Comparison of ENCODE assay signal across 8 cellular contexts in genomic region chr17:7842950-7843535, GRCh38. TPM values are rescaled to one million over a fixed set of nuclear protein-coding genes. Genes with fewer than 3 reads are reported as not detected.
DNase-seq lines count a peak whose midpoint lies in the region; ATAC-seq, FAIRE-seq and TF ChIP-seq lines count a peak whose summit lies in the region.

No MANE protein-coding gene starts in this region.

- TF ChIP-seq RAD21 in A549 (conservative IDR thresholded peaks at IDR 0.05 in 1 of 2, IDR thresholded peaks at IDR 0.05 in 1 of 2) = no peak

- TF ChIP-seq CTCF in A549 (IDR thresholded peaks at IDR 0.05) (no peak), GM12865 (IDR thresholded peaks at IDR 0.05; ENCODE audit: insufficient read depth, low read depth, low read length, missing control alignments) (no peak), foreskin keratinocyte (conservative IDR thresholded peaks at IDR 0.05) (peak; percentile 6)

- peaks cover 40% of the 10 kb centered on the region for H3K4me1 ChIP-seq in A549
- H3K4me1 ChIP-seq in foreskin keratinocyte = peaks cover 6% of the 10 kb centered on the region
- H3K4me1 ChIP-seq in neuron (ENCODE audit: insufficient read depth, low read length) = peaks cover 50% of the 10 kb centered on the region

- CTCF ChIA-PET in A549 (lab: Yijun Ruan, JAX) = interaction anchor here (0.7 to 25.1 kb wide), 9 partner anchors 8 to 155 kb away, joined by 3 to 677 read pairs (median 5); partner anchors contain the start of genes KDM6B, NAA38, TP53 and WRAP53

- peaks cover 19% of the 10 kb centered on the region for H3K36me3 ChIP-seq in neuron (ENCODE audit: insufficient read depth, low read length)

- POLR2A ChIA-PET in A549 (lab: Yijun Ruan, JAX) = interaction anchor here (0.6 to 5.7 kb wide), 7 partner anchors 8 to 156 kb away, joined by 3 to 65 read pairs (median 4); partner anchors contain the start of genes CYB5D1, NAA38 and TP53

- no peaks in the 10 kb centered on the region for H3K9me3 ChIP-seq in A549
- H3K9me3 ChIP-seq in neuron (ENCODE audit: low read length) = no peaks in the 10 kb centered on the region

- peak overlapping the region; percentile 83 for H3K4me3 Mint-ChIP-seq in activated T-helper 17 cell treated with anti-CD3 and anti-CD28 coated beads, Interleukin-2, amount 50 U/mL, for 72 hours

- H3K27ac Mint-ChIP-seq in activated T-helper 17 cell treated with anti-CD3 and anti-CD28 coated beads, Interleukin-2, amount 50 U/mL, for 72 hours = peak overlapping the region; percentile 93

- H3K27me3 ChIP-seq in foreskin keratinocyte = no peaks in the 10 kb centered on the region
- no peaks in the 10 kb centered on the region for H3K27me3 ChIP-seq in neuron (ENCODE audit: insufficient read depth, low read length)

- no peak for FAIRE-seq in A549 (lab: Jason Lieb, UNC)

- H3K9me3 Mint-ChIP-seq in activated T-helper 17 cell treated with anti-CD3 and anti-CD28 coated beads, Interleukin-2, amount 50 U/mL, for 72 hours = no peaks in the 10 kb centered on the region

- whole genome bisulfite sequencing in A549 (ENCODE audit: missing lambda C conversion rate) = 2% methylated on average over 27 of the region's 27 CpGs

- H2AFZ ChIP-seq in neuron (ENCODE audit: low read depth, low read length) = no peak overlapping the region

- H3K4me1 Mint-ChIP-seq in activated T-helper 17 cell treated with anti-CD3 and anti-CD28 coated beads, Interleukin-2, amount 50 U/mL, for 72 hours = peaks cover 37% of the 10 kb centered on the region

- H3K4me3 ChIP-seq in A549 (peak overlapping the region; percentile 80), GM12865 (ENCODE audit: low read depth, low read length) (peak overlapping the region; percentile 89), neuron (ENCODE audit: low read length) (peak overlapping the region; percentile 87)

- H3K27me3 Mint-ChIP-seq in activated T-helper 17 cell treated with anti-CD3 and anti-CD28 coated beads, Interleukin-2, amount 50 U/mL, for 72 hours = no peaks in the 10 kb centered on the region

- no peak for TF ChIP-seq EP300 in A549 (IDR thresholded peaks at IDR 0.05)

- H3K4me2 ChIP-seq in A549 = peak overlapping the region; percentile 91

- H3K36me3 Mint-ChIP-seq in activated T-helper 17 cell treated with anti-CD3 and anti-CD28 coated beads, Interleukin-2, amount 50 U/mL, for 72 hours (ENCODE audit: low read depth) = peaks cover 91% of the 10 kb centered on the region

- no peak for TF ChIP-seq POLR2A in A549 (IDR thresholded peaks at IDR 0.05; ENCODE audit: low read length)

- DNase-seq in A549 (ENCODE audit: low read depth in 1 of 2, low spot score in 1 of 2) (peak; percentile 52 to 81), GM12865 (ENCODE audit: low read depth) (peak; percentile 54), NCI-H1105 treated with DMSO at 0.1 percent for 48 hours (lab: John Stamatoyannopoulos, UW) (peak; percentile 55), foreskin keratinocyte (no peak)

- ATAC-seq in A549 (peak; percentile 1 to 4; a peak in 5 of 6 replicates), foreskin keratinocyte (peak; percentile 16), HG03565 (IDR thresholded peaks at IDR 0.05; ENCODE audit: unreplicated experiment) (no peak), HG02571 (IDR thresholded peaks at IDR 0.05; ENCODE audit: unreplicated experiment) (no peak)
- ATAC-seq in activated T-helper 17 cell treated with anti-CD3 and anti-CD28 coated beads, Interleukin-2, amount 50 U/mL, for 72 hours (replicated peaks) = peak; percentile 1

- H3K27ac ChIP-seq in A549 (peak overlapping the region; percentile 96), foreskin keratinocyte (peak overlapping the region; percentile 100)

TF ChIP-seq in A549, 52 proteins besides CTCF, POLR2A, EP300 and RAD21 (continues in another document):
- TF ChIP-seq RFX5 (IDR thresholded peaks at IDR 0.05) (no peak), RCOR1 (IDR thresholded peaks at IDR 0.05; ENCODE audit: low read depth, low read length) (no peak), MAX (IDR thresholded peaks at IDR 0.05) (no peak; the same call in 1 of the 2 replicates), USF2 (IDR thresholded peaks at IDR 0.05) (no peak), MAZ (IDR thresholded peaks at IDR 0.05; ENCODE audit: borderline replicate concordance, low read depth, low read length) (no peak), ZFP36 (IDR thresholded peaks at IDR 0.05; ENCODE audit: borderline replicate concordance, partially characterized antibody) (no peak), NR3C1 (IDR thresholded peaks at IDR 0.05) (no peak), HMGXB4 (CRISPR knock-in tag; IDR thresholded peaks at IDR 0.05; ENCODE audit: borderline replicate concordance) (no peak), KDM5A (IDR thresholded peaks at IDR 0.05) (no peak), EHF (CRISPR knock-in tag; IDR thresholded peaks at IDR 0.05) (no peak)

RNA-seq across cellular contexts. Expression of gene KDM6B, which starts 9.0 kb away (rescaled TPM):
- polyA plus RNA-seq in A549 (2011; rRNA removed) = 1.3 and 3.3 TPM in 2 replicates
- 1.8 and 2.7 TPM in 2 replicates for polyA plus RNA-seq in A549 (2012; cell fraction: cytosol; rRNA removed)
- 9.4 and 11.6 TPM in 2 replicates for polyA plus RNA-seq in A549 (2012; cell fraction: nucleus; rRNA removed)
- 7.6 to 10.2 TPM (median 8.8 TPM) in 3 replicates for polyA plus RNA-seq in A549 (2017; fragmentation: RNase III; extraction: RNeasy Plus Mini Kit Qiagen cat#74134 plus additional on column Dnase treatment)
- polyA minus RNA-seq in A549 (2011; rRNA and poly(A)+ RNA removed) = 10.8 and 14.7 TPM in 2 replicates
- 10 to 100 TPM; 33.7 to 93.3 TPM for total RNA-seq in activated T-helper 17 cell treated with anti-CD3 and anti-CD28 coated beads, Interleukin-2, amount 50 U/mL, for 72 hours
- 4.5 and 6.4 TPM in 2 replicates for total RNA-seq in foreskin keratinocyte
- polyA plus RNA-seq in foreskin keratinocyte = 2.4 and 2.6 TPM in 2 replicates

RNA-seq across cellular contexts. Expression of gene TMEM88, which starts 11.8 kb away (rescaled TPM):
- polyA plus RNA-seq in A549 (2011; rRNA removed) (0.48 and 0.57 TPM in 2 replicates), A549 (2017; fragmentation: RNase III; extraction: RNeasy Plus Mini Kit Qiagen cat#74134 plus additional on column Dnase treatment) (0.17 to 0.73 TPM (median 0.33 TPM) in 3 replicates), foreskin keratinocyte (0.65 and 1.3 TPM in 2 replicates)
- polyA plus RNA-seq in A549 (2012; cell fraction: cytosol; rRNA removed) = 0.29 and 0.44 TPM in 2 replicates
- 11.6 and 16.8 TPM in 2 replicates for polyA plus RNA-seq in A549 (2012; cell fraction: nucleus; rRNA removed)
- 0.54 TPM in 1 of 2 replicates, not detected in the other for polyA minus RNA-seq in A549 (2011; rRNA and poly(A)+ RNA removed)
- total RNA-seq in activated T-helper 17 cell treated with anti-CD3 and anti-CD28 coated beads, Interleukin-2, amount 50 U/mL, for 72 hours = 1 to 10 TPM; 1.6 to 3.2 TPM
- 0.58 and 0.67 TPM in 2 replicates for total RNA-seq in foreskin keratinocyte

RNA-seq across cellular contexts. Expression of gene NAA38, which starts 14.3 kb away (rescaled TPM):
- polyA plus RNA-seq in A549 (2011; rRNA removed) (98.9 and 102 TPM in 2 replicates), A549 (2017; fragmentation: RNase III; extraction: RNeasy Plus Mini Kit Qiagen cat#74134 plus additional on column Dnase treatment) (268 to 287 TPM (median 275 TPM) in 3 replicates), foreskin keratinocyte (143 and 146 TPM in 2 replicates)
- polyA plus RNA-seq in A549 (2012; cell fraction: cytosol; rRNA removed) = 518 TPM in 2 replicates
- polyA plus RNA-seq in A549 (2012; cell fraction: nucleus; rRNA removed) = 332 and 388 TPM in 2 replicates
- 18.6 and 32.8 TPM in 2 replicates for polyA minus RNA-seq in A549 (2011; rRNA and poly(A)+ RNA removed)
- 100 to 1,000 TPM in 1 of 2 donors, 10 to 100 TPM in 1; 61.3 to 111 TPM for total RNA-seq in activated T-helper 17 cell treated with anti-CD3 and anti-CD28 coated beads, Interleukin-2, amount 50 U/mL, for 72 hours
- total RNA-seq in foreskin keratinocyte = 119 and 136 TPM in 2 replicates

RNA-seq across cellular contexts. Expression of gene CYB5D1, which starts 14.8 kb away (rescaled TPM):
- polyA plus RNA-seq in A549 (2011; rRNA removed) (17.7 and 20.4 TPM in 2 replicates), A549 (2017; fragmentation: RNase III; extraction: RNeasy Plus Mini Kit Qiagen cat#74134 plus additional on column Dnase treatment) (26.4 to 28.2 TPM (median 28.1 TPM) in 3 replicates), foreskin keratinocyte (4.8 and 6.6 TPM in 2 replicates)
- polyA plus RNA-seq in A549 (2012; cell fraction: cytosol; rRNA removed) = 15.8 and 19.3 TPM in 2 replicates
- polyA plus RNA-seq in A549 (2012; cell fraction: nucleus; rRNA removed) = 16.0 and 16.3 TPM in 2 replicates
- polyA minus RNA-seq in A549 (2011; rRNA and poly(A)+ RNA removed) = 10.9 and 13.0 TPM in 2 replicates
- 10 to 100 TPM; 14.8 to 19.4 TPM for total RNA-seq in activated T-helper 17 cell treated with anti-CD3 and anti-CD28 coated beads, Interleukin-2, amount 50 U/mL, for 72 hours
- total RNA-seq in foreskin keratinocyte = 8.9 and 10.2 TPM in 2 replicates

RNA-seq across cellular contexts. Expression of gene CHD3, which starts 45.5 kb away (rescaled TPM):
- polyA plus RNA-seq in A549 (2011; rRNA removed) (56.3 and 69.7 TPM in 2 replicates), A549 (2017; fragmentation: RNase III; extraction: RNeasy Plus Mini Kit Qiagen cat#74134 plus additional on column Dnase treatment) (88.0 to 113 TPM (median 111 TPM) in 3 replicates), foreskin keratinocyte (66.8 and 76.4 TPM in 2 replicates)
- polyA plus RNA-seq in A549 (2012; cell fraction: cytosol; rRNA removed) = 65.2 and 89.0 TPM in 2 replicates
- polyA plus RNA-seq in A549 (2012; cell fraction: nucleus; rRNA removed) = 224 and 249 TPM in 2 replicates
- 139 and 156 TPM in 2 replicates for polyA minus RNA-seq in A549 (2011; rRNA and poly(A)+ RNA removed)
- 100 to 1,000 TPM; 154 to 217 TPM for total RNA-seq in activated T-helper 17 cell treated with anti-CD3 and anti-CD28 coated beads, Interleukin-2, amount 50 U/mL, for 72 hours
- 89.8 and 91.3 TPM in 2 replicates for total RNA-seq in foreskin keratinocyte

Comparison
In these comparisons a context has a peak if more than half of its experiments do, and no peak if none do; other contexts are left out.
1. ATAC-seq: peak in A549 (2 of 2), activated T-helper 17 cell treated with anti-CD3 and anti-CD28 coated beads, Interleukin-2, amount 50 U/mL, for 72 hours (single experiment) and foreskin keratinocyte (single experiment); none in HG03565 (single experiment) and HG02571 (single experiment).
2. DNase-seq: peak in A549 (2 of 2), GM12865 (single experiment) and NCI-H1105 treated with DMSO at 0.1 percent for 48 hours (single experiment); none in foreskin keratinocyte (0 of 2).
3. Peak in every context shown above with its lines, with median percentiles within 50 percentile points of each other: H3K4me3 ChIP-seq.